Comparison of ENCODE assay signal across 8 cellular contexts in genomic region chr6:33317668-33318425, GRCh38. TPM values are rescaled to one million over a fixed set of nuclear protein-coding genes. Genes with fewer than 3 reads are reported as not detected.
DNase-seq lines count a peak whose midpoint lies in the region; ATAC-seq and TF ChIP-seq lines count a peak whose summit lies in the region.

A gene with protein sequence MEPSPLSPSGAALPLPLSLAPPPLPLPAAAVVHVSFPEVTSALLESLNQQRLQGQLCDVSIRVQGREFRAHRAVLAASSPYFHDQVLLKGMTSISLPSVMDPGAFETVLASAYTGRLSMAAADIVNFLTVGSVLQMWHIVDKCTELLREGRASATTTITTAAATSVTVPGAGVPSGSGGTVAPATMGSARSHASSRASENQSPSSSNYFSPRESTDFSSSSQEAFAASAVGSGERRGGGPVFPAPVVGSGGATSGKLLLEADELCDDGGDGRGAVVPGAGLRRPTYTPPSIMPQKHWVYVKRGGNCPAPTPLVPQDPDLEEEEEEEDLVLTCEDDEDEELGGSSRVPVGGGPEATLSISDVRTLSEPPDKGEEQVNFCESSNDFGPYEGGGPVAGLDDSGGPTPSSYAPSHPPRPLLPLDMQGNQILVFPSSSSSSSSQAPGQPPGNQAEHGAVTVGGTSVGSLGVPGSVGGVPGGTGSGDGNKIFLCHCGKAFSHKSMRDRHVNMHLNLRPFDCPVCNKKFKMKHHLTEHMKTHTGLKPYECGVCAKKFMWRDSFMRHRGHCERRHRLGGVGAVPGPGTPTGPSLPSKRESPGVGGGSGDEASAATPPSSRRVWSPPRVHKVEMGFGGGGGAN (minus strand): TSS chr6:33317744. CDS start chr6:33316916, 828 bp downstream.

- POLR2A ChIA-PET in BJ (lab: Charles Lee), result no interaction called here

- CTCF ChIA-PET in BJ (lab: Yijun Ruan, JAX), result interaction anchor here (1.2 to 1.6 kb wide), 3 partner anchors 17 to 41 kb away, joined by 3 to 6 read pairs (median 4); partner anchors contain the start of genes B3GALT4 and RGL2

- TF ChIP-seq CTCF in BJ (IDR thresholded peaks at IDR 0.05; ENCODE audit: insufficient read depth, low read depth, low read length) (no peak), liver (IDR thresholded peaks at IDR 0.05; ENCODE audit: low read depth, low read length, missing input control) (no peak)

- H3K27me3 ChIP-seq in BJ (ENCODE audit: control insufficient read depth, insufficient read depth, low read length), result no peaks in the 10 kb centered on the region
- no peaks in the 10 kb centered on the region for H3K27me3 ChIP-seq in liver (ENCODE audit: control insufficient read depth in 4 of 4, insufficient read depth in 4 of 4, low read length in 3 of 4)

- peak within 1 kb of the TSS; percentile 75 to 89 for H3K27ac ChIP-seq in liver (ENCODE audit: low read depth in 1 of 2, low read length in 2 of 2)

- WGBS in liver, result 2% methylated on average over 45 of the region's 45 CpGs

- ATAC-seq in GM19351 (IDR thresholded peaks at IDR 0.05; ENCODE audit: unreplicated experiment), result peak; percentile 59
- ATAC-seq in HG03565 (IDR thresholded peaks at IDR 0.05; ENCODE audit: unreplicated experiment), result peak; percentile 31

- H3K4me3 ChIP-seq in BJ (ENCODE audit: low read depth, low read length) (peak within 1 kb of the TSS; percentile 35), liver (ENCODE audit: low read depth in 1 of 3, low read length in 3 of 3) (peak within 1 kb of the TSS; percentile 68 to 90 (median 87))

- peak in 1 of 2 donors; percentile 34 for TF ChIP-seq RAD21 in liver (IDR thresholded peaks at IDR 0.05)

- H3K9ac ChIP-seq in liver (ENCODE audit: low read depth in 1 of 2, low read length in 2 of 2), result peak within 1 kb of the TSS in 1 of 2 donors; percentile 75

- H3K4me1 ChIP-seq in liver (ENCODE audit: control insufficient read depth in 4 of 4, insufficient read depth in 4 of 4, low read length in 3 of 4), result peaks cover 20 to 59% (median 48%) of the 10 kb centered on the region in 4 donors

- H3K36me3 ChIP-seq in BJ (ENCODE audit: control insufficient read depth, insufficient read depth, low read length), result peaks cover 21% of the 10 kb centered on the region
- peaks cover 0 to 16% (median 8%) of the 10 kb centered on the region in 4 donors for H3K36me3 ChIP-seq in liver (ENCODE audit: control insufficient read depth in 4 of 4, insufficient read depth in 3 of 4, low read depth in 1 of 4, low read length in 3 of 4)

- DNase-seq in BJ (ENCODE audit: low read depth), result peak; percentile 96
- DNase-seq in NCI-H774 (lab: John Stamatoyannopoulos, UW), result peak; percentile 96
- peak; percentile 93 to 94 for DNase-seq in activated CD4-positive, alpha-beta T cell treated with anti-CD3 and anti-CD28 coated beads, Interleukin-2, amount 50 U/mL, for 4 hours
- peak; percentile 94 to 100 for DNase-seq in dermis microvascular lymphatic vessel endothelial cell (ENCODE audit: low read depth in 2 of 2)
- DNase-seq in stimulated activated CD4-positive, alpha-beta T cell treated with anti-CD3 and anti-CD28 coated beads, Interleukin-4, amount 100 ng/mL, for 24 hours, result peak; percentile 96

- H3K9me3 ChIP-seq in liver (ENCODE audit: control insufficient read depth in 4 of 4, low read length in 3 of 4), result no peaks in the 10 kb centered on the region

TF ChIP-seq in liver, 16 proteins besides CTCF, POLR2A, EP300 and RAD21:
- TF ChIP-seq YY1 (IDR thresholded peaks at IDR 0.05), result peak; percentile 92
- TF ChIP-seq JUND (IDR thresholded peaks at IDR 0.05), result peak in 1 of 2 donors; percentile 34
- peak; percentile 29 to 71 for TF ChIP-seq HNF4A (conservative IDR thresholded peaks at IDR 0.05)
- peak; percentile 19 for TF ChIP-seq HNF4G (IDR thresholded peaks at IDR 0.05)
- TF ChIP-seq ATF3 (IDR thresholded peaks at IDR 0.05), result no peak
- TF ChIP-seq GABPA (IDR thresholded peaks at IDR 0.05 in 1 of 2, conservative IDR thresholded peaks at IDR 0.05 in 1 of 2), result peak in 1 of 2 donors; percentile 78
- peak; percentile 75 for TF ChIP-seq TAF1 (conservative IDR thresholded peaks at IDR 0.05)
- TF ChIP-seq, protein P1, sequence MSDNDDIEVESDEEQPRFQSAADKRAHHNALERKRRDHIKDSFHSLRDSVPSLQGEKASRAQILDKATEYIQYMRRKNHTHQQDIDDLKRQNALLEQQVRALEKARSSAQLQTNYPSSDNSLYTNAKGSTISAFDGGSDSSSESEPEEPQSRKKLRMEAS (IDR thresholded peaks at IDR 0.05), result peak; percentile 97
- TF ChIP-seq ZBTB33 (IDR thresholded peaks at IDR 0.05), result no peak
- no peak for TF ChIP-seq NR2F2 (IDR thresholded peaks at IDR 0.05)
- TF ChIP-seq, protein P2, sequence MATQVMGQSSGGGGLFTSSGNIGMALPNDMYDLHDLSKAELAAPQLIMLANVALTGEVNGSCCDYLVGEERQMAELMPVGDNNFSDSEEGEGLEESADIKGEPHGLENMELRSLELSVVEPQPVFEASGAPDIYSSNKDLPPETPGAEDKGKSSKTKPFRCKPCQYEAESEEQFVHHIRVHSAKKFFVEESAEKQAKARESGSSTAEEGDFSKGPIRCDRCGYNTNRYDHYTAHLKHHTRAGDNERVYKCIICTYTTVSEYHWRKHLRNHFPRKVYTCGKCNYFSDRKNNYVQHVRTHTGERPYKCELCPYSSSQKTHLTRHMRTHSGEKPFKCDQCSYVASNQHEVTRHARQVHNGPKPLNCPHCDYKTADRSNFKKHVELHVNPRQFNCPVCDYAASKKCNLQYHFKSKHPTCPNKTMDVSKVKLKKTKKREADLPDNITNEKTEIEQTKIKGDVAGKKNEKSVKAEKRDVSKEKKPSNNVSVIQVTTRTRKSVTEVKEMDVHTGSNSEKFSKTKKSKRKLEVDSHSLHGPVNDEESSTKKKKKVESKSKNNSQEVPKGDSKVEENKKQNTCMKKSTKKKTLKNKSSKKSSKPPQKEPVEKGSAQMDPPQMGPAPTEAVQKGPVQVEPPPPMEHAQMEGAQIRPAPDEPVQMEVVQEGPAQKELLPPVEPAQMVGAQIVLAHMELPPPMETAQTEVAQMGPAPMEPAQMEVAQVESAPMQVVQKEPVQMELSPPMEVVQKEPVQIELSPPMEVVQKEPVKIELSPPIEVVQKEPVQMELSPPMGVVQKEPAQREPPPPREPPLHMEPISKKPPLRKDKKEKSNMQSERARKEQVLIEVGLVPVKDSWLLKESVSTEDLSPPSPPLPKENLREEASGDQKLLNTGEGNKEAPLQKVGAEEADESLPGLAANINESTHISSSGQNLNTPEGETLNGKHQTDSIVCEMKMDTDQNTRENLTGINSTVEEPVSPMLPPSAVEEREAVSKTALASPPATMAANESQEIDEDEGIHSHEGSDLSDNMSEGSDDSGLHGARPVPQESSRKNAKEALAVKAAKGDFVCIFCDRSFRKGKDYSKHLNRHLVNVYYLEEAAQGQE (IDR thresholded peaks at IDR 0.05), result peak; percentile 75
- TF ChIP-seq FOXA2 (IDR thresholded peaks at IDR 0.05), result no peak
- TF ChIP-seq FOXA1 (IDR thresholded peaks at IDR 0.05), result no peak
- peak in 1 of 2 donors; percentile 77 for TF ChIP-seq EGR1 (IDR thresholded peaks at IDR 0.05; ENCODE audit: low read depth in 2 of 2)
- peak; percentile 94 for TF ChIP-seq SP1 (IDR thresholded peaks at IDR 0.05)
- TF ChIP-seq RXRA (IDR thresholded peaks at IDR 0.05), result peak in 1 of 2 donors; percentile 24

RNA-seq across cellular contexts. Expression of the gene that starts here (rescaled TPM):
- polyA plus RNA-seq in BJ (2011; rRNA removed) (10.6 and 13.6 TPM in 2 replicates), liver (1 to 10 TPM; 1.6 to 3.9 TPM)
- 11.8 and 18.2 TPM in 2 replicates for polyA minus RNA-seq in BJ (2011; rRNA and poly(A)+ RNA removed)
- total RNA-seq in dermis microvascular lymphatic vessel endothelial cell (10.9 and 17.2 TPM in 2 replicates), liver (1 to 10 TPM; 5.5 to 7.8 TPM)

Comparison
In these comparisons a context has a peak if more than half of its experiments do, and no peak if none do; other contexts are left out.
1. Peak in every context shown above with its lines: DNase-seq, ATAC-seq, H3K4me3 ChIP-seq and H3K27ac ChIP-seq.